Comparison of ENCODE assay signal across 21 cellular contexts in genomic region chr16:80065565-80065964, GRCh38.
A peak's percentile ranks its signal among the peaks of the same experiment; 100 is the strongest.
DNase-seq lines count a peak whose midpoint lies in the region; FAIRE-seq and TF ChIP-seq lines count a peak whose summit lies in the region.
"Had no signal": no experiment of that assay in that cellular context is flagged by ENCODE, and none has a peak within 500 bp of the region (broad histone marks: within the 10 kb centered on the region; RNA-seq: fewer than 3 reads in every experiment).

No MANE protein-coding gene starts in this region.

- BruUV-seq in MCF 10A (replicated peaks; lab: Mats Ljungman, UMichigan) = no TSS peak

- H3K27ac ChIP-seq in breast epithelium = no peak overlapping the region
- H3K27ac ChIP-seq: SJSA1 had no signal

- H3K4me3 ChIP-seq in breast epithelium = no peak overlapping the region
- no peak overlapping the region for H3K4me3 ChIP-seq in epithelial cell of esophagus (ENCODE audit: low read length)
- H3K4me3 ChIP-seq: SJSA1 had no signal

- no peak for FAIRE-seq in RCC 7860 (lab: Jason Lieb, UNC)
- FAIRE-seq: GM12892, HepG2 had no signal

- H3K36me3 Mint-ChIP-seq in MCF 10A (ENCODE audit: insufficient read depth, unreplicated experiment) = no peaks in the 10 kb centered on the region
- H3K36me3 Mint-ChIP-seq: CD14-positive monocyte had no signal

- CTCF ChIA-PET in MCF 10A (lab: Yijun Ruan, JAX) = interaction anchor here (0.5 to 1.2 kb wide), 3 partner anchors 16 to 445 kb away, joined by 3 read pairs; no protein-coding TSS in a partner anchor

- H3K4me3 Mint-ChIP-seq in MCF 10A (ENCODE audit: unreplicated experiment) = no peak overlapping the region
- H3K4me3 Mint-ChIP-seq: CD14-positive monocyte had no signal

- TF ChIP-seq POLR2A in breast epithelium (IDR thresholded peaks at IDR 0.05) = no peak

- DNase-seq in MCF 10A (ENCODE audit: unreplicated experiment) (peak; percentile 36), breast epithelium (ENCODE audit: low spot score in 2 of 2) (no peak), NCI-H748 (lab: John Stamatoyannopoulos, UW; ENCODE audit: unreplicated experiment) (peak; percentile 86), epithelial cell of esophagus (ENCODE audit: low read depth) (peak; percentile 85), NCI-H2029 treated with DMSO at 0.1 percent for 48 hours (lab: John Stamatoyannopoulos, UW) (no peak), SKM-1 (lab: John Stamatoyannopoulos, UW; ENCODE audit: unreplicated experiment) (no peak), RCC 7860 (ENCODE audit: low spot score) (no peak), G401 (ENCODE audit: low spot score) (no peak)
- DNase-seq: AML-193, Calu3, DND-41, GF-D8, GOT3, KG1, NCI-H1048, NCI-H345, SW 1271 had no signal

- intact Hi-C loops in MCF 10A (cut with micrococcal nuclease) (no loop called here), breast epithelium (cut with DNase I; ENCODE audit: low total_unique reads) (no loop called here)

- no peaks in the 10 kb centered on the region for H3K9me3 ChIP-seq in breast epithelium
- H3K9me3 ChIP-seq: SJSA1 had no signal

- TF ChIP-seq CTCF in MCF 10A (IDR thresholded peaks at IDR 0.05; ENCODE audit: unreplicated experiment) (no peak), breast epithelium (IDR thresholded peaks at IDR 0.05) (no peak), epithelial cell of esophagus (IDR thresholded peaks at IDR 0.05; ENCODE audit: insufficient read depth, low read depth, low read length, missing control alignments) (no peak)

- H3K27me3 ChIP-seq in breast epithelium = no peaks in the 10 kb centered on the region
- H3K27me3 ChIP-seq: SJSA1 had no signal

- no peaks in the 10 kb centered on the region for H3K36me3 ChIP-seq in breast epithelium
- H3K36me3 ChIP-seq: SJSA1 had no signal

- in situ Hi-C loops in G401 (cut with HindIII; ENCODE audit: low sequenced_read_pairs) = no loop called here

- H3K9me3 Mint-ChIP-seq in MCF 10A (ENCODE audit: unreplicated experiment) = no peaks in the 10 kb centered on the region

- no peaks in the 10 kb centered on the region for H3K4me1 ChIP-seq in breast epithelium
- H3K4me1 ChIP-seq: SJSA1 had no signal

- H3K27ac Mint-ChIP-seq in MCF 10A (ENCODE audit: low read depth, unreplicated experiment) = no peak overlapping the region
- H3K27ac Mint-ChIP-seq: CD14-positive monocyte had no signal

- POLR2A ChIA-PET in MCF 10A (lab: Yijun Ruan, JAX) = interaction anchor here (1.0 kb wide), 1 partner anchor 13 kb away, joined by 3 read pairs; no protein-coding TSS in a partner anchor

- no peaks in the 10 kb centered on the region for H3K4me1 Mint-ChIP-seq in MCF 10A (ENCODE audit: insufficient read depth, unreplicated experiment)
- H3K4me1 Mint-ChIP-seq: CD14-positive monocyte had no signal

- H3K27me3 Mint-ChIP-seq in MCF 10A (ENCODE audit: insufficient read depth, unreplicated experiment) = no peaks in the 10 kb centered on the region

Comparison
In these comparisons a context has a peak if more than half of its experiments do, and no peak if none do; other contexts are left out.
1. DNase-seq: peak in MCF 10A (single experiment), NCI-H748 (single experiment) and epithelial cell of esophagus (single experiment); none in breast epithelium (0 of 2), NCI-H2029 treated with DMSO at 0.1 percent for 48 hours (single experiment), SKM-1 (single experiment), RCC 7860 (single experiment) and G401 (single experiment).